ENCODE assay signal across 8 cellular contexts in the genomic region with DNA sequence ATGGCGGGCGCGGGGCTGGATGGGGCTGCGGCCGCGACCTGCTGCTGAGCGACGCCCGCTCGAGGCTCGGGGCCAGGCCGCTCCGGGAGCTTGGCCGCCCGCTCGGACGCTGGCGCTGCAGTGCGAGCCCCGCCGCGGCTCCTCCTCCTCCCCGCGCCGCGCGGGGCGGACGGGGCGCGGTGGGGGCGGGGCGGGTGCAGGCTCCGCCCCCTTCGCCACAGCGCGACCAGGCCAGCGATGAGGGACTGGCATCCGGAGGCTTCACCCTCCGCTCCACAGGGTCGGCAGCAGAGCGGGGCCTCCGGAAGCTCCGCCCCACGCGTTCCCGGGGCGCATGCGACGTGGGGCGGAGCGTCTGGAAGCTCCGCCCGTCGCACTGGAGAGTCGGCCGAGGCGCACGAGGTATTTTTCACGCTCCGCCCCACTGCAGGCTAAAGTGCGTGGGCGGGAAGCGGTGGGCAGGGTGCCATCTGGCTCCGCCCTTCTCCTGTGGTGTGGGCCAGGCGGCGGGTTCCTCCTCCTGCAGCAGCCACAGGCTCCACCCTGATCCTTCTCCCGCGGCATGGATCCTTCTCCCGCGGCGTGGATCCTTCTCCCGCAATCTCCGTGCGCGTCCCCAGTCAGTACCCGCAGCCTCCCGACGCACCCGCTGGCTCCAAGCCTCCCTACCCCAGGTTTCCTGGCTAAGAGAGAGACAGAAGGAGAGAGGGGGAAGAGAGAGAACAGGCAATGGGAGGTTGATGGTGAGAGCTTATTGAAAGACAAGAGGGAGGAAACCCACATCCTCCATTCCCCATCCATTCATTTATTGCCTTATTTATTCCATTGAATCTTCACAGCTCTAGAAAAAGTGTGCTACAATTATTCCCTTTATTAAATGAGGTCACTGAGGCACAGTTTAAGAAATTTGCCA.
A peak's percentile ranks its signal among the peaks of the same experiment; 100 is the strongest.
DNase-seq lines count a peak whose midpoint lies in the region; ATAC-seq and TF ChIP-seq lines count a peak whose summit lies in the region.
"Not testable (repeated sequence)": the region's sequence is repeated elsewhere in the genome, so short reads cannot be mapped to it uniquely, and the experiment has no call there.

No MANE protein-coding gene starts in this region.

- DNase-seq in AG10803 (ENCODE audit: low read depth) (peak; percentile 90), MG63 (peak; percentile 89), RPMI8226 (peak; percentile 92), activated T-cell treated with anti-CD3 and anti-CD28 coated beads for 48 hours (ENCODE audit: low read depth) (peak; percentile 84), endothelial cell (ENCODE audit: low spot score) (peak; percentile 80), lower lobe of right lung (peak; percentile 92)
- peak; percentile 91 for DNase-seq in stimulated activated CD4-positive, alpha-beta T cell treated with anti-CD3 and anti-CD28 coated beads, Interleukin-1b, Interleukin-23, amount 100 ng/mL, for 48 hours

- H3K4me3 Mint-ChIP-seq in endothelial cell (ENCODE audit: unreplicated experiment) = peak overlapping the region; percentile 76

- H3K9me3 Mint-ChIP-seq in endothelial cell (ENCODE audit: unreplicated experiment) = not testable (repeated sequence)

- H3K4me3 ChIP-seq in AG10803 (ENCODE audit: low read length) = peak overlapping the region; percentile 44
- peak overlapping the region; percentile 45 for H3K4me3 ChIP-seq in MG63
- peak overlapping the region; percentile 37 for H3K4me3 ChIP-seq in lower lobe of right lung

- not testable (repeated sequence) for H3K4me1 ChIP-seq in lower lobe of right lung

- not testable (repeated sequence) for H3K27ac Mint-ChIP-seq in endothelial cell (ENCODE audit: unreplicated experiment)

- TF ChIP-seq POLR2A in GM19193 (IDR thresholded peaks at IDR 0.05; ENCODE audit: extremely low read depth, insufficient read depth, insufficient read length) = peak; percentile 41

- H3K36me3 ChIP-seq in MG63, lower lobe of right lung: not testable (repeated sequence)

- H3K27me3 ChIP-seq in MG63; lower lobe of right lung (ENCODE audit: low read depth): not testable (repeated sequence)

- H3K27ac ChIP-seq in lower lobe of right lung = not testable (repeated sequence)

- not testable (repeated sequence) for H3K9me3 ChIP-seq in MG63, lower lobe of right lung

- TF ChIP-seq CTCF in AG10803 (conservative IDR thresholded peaks at IDR 0.05; ENCODE audit: low read length); endothelial cell (IDR thresholded peaks at IDR 0.05; ENCODE audit: unreplicated experiment); lower lobe of right lung (IDR thresholded peaks at IDR 0.05): not testable (repeated sequence)

- H3K27me3 Mint-ChIP-seq in endothelial cell (ENCODE audit: unreplicated experiment) = not testable (repeated sequence)

- intact Hi-C loops in lower lobe of right lung (cut with DNase I) = not testable (repeated sequence)

- peak; percentile 93 to 99 for ATAC-seq in lower lobe of right lung

- H3K36me3 Mint-ChIP-seq in endothelial cell (ENCODE audit: low read depth, unreplicated experiment) = not testable (repeated sequence)

- H3K4me1 Mint-ChIP-seq in endothelial cell (ENCODE audit: unreplicated experiment) = not testable (repeated sequence)
